ENCODE assay signal across 13 cellular contexts in the genomic region with DNA sequence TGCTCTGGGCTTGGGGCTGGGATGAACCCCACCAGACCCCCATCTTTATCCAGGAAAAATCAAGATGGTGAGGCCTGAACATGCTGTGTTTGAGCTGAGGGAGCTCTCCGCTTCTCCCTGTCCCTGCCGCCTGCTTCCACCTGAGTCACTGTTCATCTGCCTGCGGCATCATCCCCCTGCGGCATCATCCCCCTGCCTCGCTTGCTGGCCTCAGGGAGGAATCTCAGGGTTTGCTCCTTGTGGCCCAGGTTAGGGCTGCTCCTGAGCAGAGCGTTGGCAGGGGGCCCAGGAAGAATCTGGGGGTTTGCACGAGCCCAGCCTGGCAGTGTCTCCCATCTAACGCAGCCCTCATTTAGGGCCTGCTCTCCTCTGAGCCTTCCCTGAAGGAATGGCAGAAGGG. TPM values are rescaled to one million over a fixed set of nuclear protein-coding genes. Genes with fewer than 3 reads are reported as not detected.
DNase-seq lines count a peak whose midpoint lies in the region; ATAC-seq and TF ChIP-seq lines count a peak whose summit lies in the region.
"Had no signal": no experiment of that assay in that cellular context is flagged by ENCODE, and none has a peak within 500 bp of the region (broad histone marks: within the 10 kb centered on the region; RNA-seq: fewer than 3 reads in every experiment).

No MANE protein-coding gene starts in this region.

- H3K4me1 ChIP-seq in right cardiac atrium (ENCODE audit: control insufficient read depth, insufficient read depth, low read length), result no peaks in the 10 kb centered on the region
- H3K4me1 ChIP-seq in osteoblast (ENCODE audit: insufficient read depth, low read length), result no peaks in the 10 kb centered on the region

- TF ChIP-seq CTCF in osteoblast (IDR thresholded peaks at IDR 0.05; ENCODE audit: extremely low read depth, low read depth, low read length), result no peak

- H3K27me3 ChIP-seq in right cardiac atrium (ENCODE audit: control insufficient read depth, insufficient read depth), result no peaks in the 10 kb centered on the region
- H3K27me3 ChIP-seq in osteoblast (ENCODE audit: insufficient read depth, low read length), result no peaks in the 10 kb centered on the region

- no peaks in the 10 kb centered on the region for H3K36me3 ChIP-seq in osteoblast (ENCODE audit: insufficient read depth, low read length)
- H3K36me3 ChIP-seq: HAP-1 had no signal

- H3K79me2 ChIP-seq in osteoblast (ENCODE audit: insufficient read depth, low read length), result no peaks in the 10 kb centered on the region

- H3K9me3 Mint-ChIP-seq in dendritic cell treated with granulocyte-macrophage colony-stimulating factor and Interleukin-4, amounts not matched to agents 40 ng/mL and 50 ng/mL, for 4 days, result no peaks in the 10 kb centered on the region
- no peaks in the 10 kb centered on the region for H3K9me3 Mint-ChIP-seq in activated T-helper 2 cell treated with anti-CD3 and anti-CD28 coated beads, Interferon-gamma antibody, Interleukin-2, Interleukin-4, amounts not matched to agents 10 μg/mL and 5 μg/mL and 100 μg/mL, durations not matched to agents 14 hours and 24 hours and 36 hours
- H3K9me3 Mint-ChIP-seq: CD4-positive, CD25-positive, alpha-beta regulatory T cell had no signal

- H3K27me3 Mint-ChIP-seq in dendritic cell treated with granulocyte-macrophage colony-stimulating factor and Interleukin-4, amounts not matched to agents 40 ng/mL and 50 ng/mL, for 4 days, result peaks cover 20% of the 10 kb centered on the region
- H3K27me3 Mint-ChIP-seq in activated T-helper 2 cell treated with anti-CD3 and anti-CD28 coated beads, Interferon-gamma antibody, Interleukin-2, Interleukin-4, amounts not matched to agents 10 μg/mL and 5 μg/mL and 100 μg/mL, durations not matched to agents 14 hours and 24 hours and 36 hours (ENCODE audit: low read depth), result peaks cover 15% of the 10 kb centered on the region

- peaks cover 36% of the 10 kb centered on the region for H3K4me1 Mint-ChIP-seq in dendritic cell treated with granulocyte-macrophage colony-stimulating factor and Interleukin-4, amounts not matched to agents 40 ng/mL and 50 ng/mL, for 4 days (ENCODE audit: low read depth)
- peaks cover 3% of the 10 kb centered on the region for H3K4me1 Mint-ChIP-seq in activated T-helper 2 cell treated with anti-CD3 and anti-CD28 coated beads, Interferon-gamma antibody, Interleukin-2, Interleukin-4, amounts not matched to agents 10 μg/mL and 5 μg/mL and 100 μg/mL, durations not matched to agents 14 hours and 24 hours and 36 hours (ENCODE audit: low read depth)

- no peak overlapping the region for H3K4me3 Mint-ChIP-seq in dendritic cell treated with granulocyte-macrophage colony-stimulating factor and Interleukin-4, amounts not matched to agents 40 ng/mL and 50 ng/mL, for 4 days
- no peak overlapping the region for H3K4me3 Mint-ChIP-seq in activated T-helper 2 cell treated with anti-CD3 and anti-CD28 coated beads, Interferon-gamma antibody, Interleukin-2, Interleukin-4, amounts not matched to agents 10 μg/mL and 5 μg/mL and 100 μg/mL, durations not matched to agents 14 hours and 24 hours and 36 hours (ENCODE audit: low read depth)

- no peaks in the 10 kb centered on the region for H4K20me1 ChIP-seq in osteoblast (ENCODE audit: insufficient read depth, low read length)

- H3K9me3 ChIP-seq in right cardiac atrium (ENCODE audit: control insufficient read depth, low read length) (no peaks in the 10 kb centered on the region), osteoblast (ENCODE audit: low read depth, low read length) (no peaks in the 10 kb centered on the region)
- H3K9me3 ChIP-seq: HAP-1 had no signal

- intact Hi-C loops in Right ventricle myocardium inferior (cut with DNase I) (no loop called here), right cardiac atrium (cut with DNase I) (no loop called here)
- intact Hi-C loops in dendritic cell treated with granulocyte-macrophage colony-stimulating factor and Interleukin-4, amounts not matched to agents 40 ng/mL and 50 ng/mL, for 4 days (cut with micrococcal nuclease), result loop anchor here (5.0 kb wide), 1 partner anchor 42 kb away; no protein-coding TSS in a partner anchor
- intact Hi-C loops in activated T-helper 2 cell treated with anti-CD3 and anti-CD28 coated beads, Interferon-gamma antibody, Interleukin-2, Interleukin-4, amounts not matched to agents 10 μg/mL and 5 μg/mL and 100 μg/mL, durations not matched to agents 14 hours and 24 hours and 36 hours (cut with micrococcal nuclease), result loop anchor here (10.0 kb wide), 1 partner anchor 50 kb away; no protein-coding TSS in a partner anchor

- no peak overlapping the region for H3K4me2 ChIP-seq in osteoblast (ENCODE audit: insufficient read depth, low read length)

- 67% methylated on average over 8 of the region's 8 CpGs for WGBS in right cardiac atrium

- H3K27ac ChIP-seq in right cardiac atrium (ENCODE audit: low read length), result no peak overlapping the region
- H3K27ac ChIP-seq in osteoblast (ENCODE audit: low read depth, low read length), result no peak overlapping the region
- H3K27ac ChIP-seq: 22Rv1 had no signal

- H3K27ac Mint-ChIP-seq in dendritic cell treated with granulocyte-macrophage colony-stimulating factor and Interleukin-4, amounts not matched to agents 40 ng/mL and 50 ng/mL, for 4 days, result peak overlapping the region; percentile 19
- no peak overlapping the region for H3K27ac Mint-ChIP-seq in activated T-helper 2 cell treated with anti-CD3 and anti-CD28 coated beads, Interferon-gamma antibody, Interleukin-2, Interleukin-4, amounts not matched to agents 10 μg/mL and 5 μg/mL and 100 μg/mL, durations not matched to agents 14 hours and 24 hours and 36 hours
- H3K27ac Mint-ChIP-seq: CD4-positive, CD25-positive, alpha-beta regulatory T cell had no signal

- no peak overlapping the region for H2AFZ ChIP-seq in osteoblast (ENCODE audit: low read length)

- H3K36me3 Mint-ChIP-seq in dendritic cell treated with granulocyte-macrophage colony-stimulating factor and Interleukin-4, amounts not matched to agents 40 ng/mL and 50 ng/mL, for 4 days (ENCODE audit: low read depth), result no peaks in the 10 kb centered on the region
- H3K36me3 Mint-ChIP-seq in activated T-helper 2 cell treated with anti-CD3 and anti-CD28 coated beads, Interferon-gamma antibody, Interleukin-2, Interleukin-4, amounts not matched to agents 10 μg/mL and 5 μg/mL and 100 μg/mL, durations not matched to agents 14 hours and 24 hours and 36 hours (ENCODE audit: low read depth), result no peaks in the 10 kb centered on the region
- H3K36me3 Mint-ChIP-seq: CD4-positive, CD25-positive, alpha-beta regulatory T cell had no signal

- no peak overlapping the region for H3K4me3 ChIP-seq in right cardiac atrium (ENCODE audit: low read length)
- H3K4me3 ChIP-seq in osteoblast (ENCODE audit: insufficient read depth, low read length), result no peak overlapping the region
- H3K4me3 ChIP-seq: HAP-1 had no signal

- peak; percentile 41 for DNase-seq in Right ventricle myocardium inferior (ENCODE audit: missing footprints)
- no peak for DNase-seq in right cardiac atrium
- peak; percentile 18 for DNase-seq in osteoblast (ENCODE audit: insufficient read length, low spot score, missing footprints)
- no peak for DNase-seq in ecto neural progenitor cell (ENCODE audit: low spot score)
- DNase-seq in activated T-helper 2 cell treated with anti-CD3 and anti-CD28 coated beads, Interferon-gamma antibody, Interleukin-2, Interleukin-4, amounts not matched to agents 10 μg/mL and 5 μg/mL and 100 μg/mL, durations not matched to agents 14 hours and 24 hours and 36 hours (ENCODE audit: low spot score), result no peak
- DNase-seq: CD4-positive, CD25-positive, alpha-beta regulatory T cell; GOT3; IMR-90 had no signal

- ATAC-seq in Right ventricle myocardium inferior (no peak), right cardiac atrium (no peak), GM18868 (IDR thresholded peaks at IDR 0.05; ENCODE audit: unreplicated experiment) (no peak)

RNA-seq across cellular contexts. Expression of a gene that starts 11.4 kb away (rescaled TPM):
- total RNA-seq in Right ventricle myocardium inferior (57.2 TPM), right cardiac atrium (10 to 100 TPM; 35.1 to 62.1 (median 51.3) TPM), osteoblast (2.7 and 2.9 TPM in 2 replicates)
- polyA plus RNA-seq in right cardiac atrium, result 29.7 TPM
- total RNA-seq in activated T-helper 2 cell treated with anti-CD3 and anti-CD28 coated beads, Interferon-gamma antibody, Interleukin-2, Interleukin-4, amounts not matched to agents 10 μg/mL and 5 μg/mL and 100 μg/mL, durations not matched to agents 14 hours and 24 hours and 36 hours, result 0.46 and 1.1 TPM in 2 replicates

RNA-seq across cellular contexts. Expression of a gene that starts 35.4 kb away (rescaled TPM):
- total RNA-seq in Right ventricle myocardium inferior, result 0.16 TPM
- under 1 TPM in 3 of 4 donors, not detected in 1; 0.15 to 0.40 (median 0.26) TPM for total RNA-seq in right cardiac atrium
- polyA plus RNA-seq in right cardiac atrium, result 0.20 TPM
- not detected in 2 replicates for total RNA-seq in osteoblast
- total RNA-seq in activated T-helper 2 cell treated with anti-CD3 and anti-CD28 coated beads, Interferon-gamma antibody, Interleukin-2, Interleukin-4, amounts not matched to agents 10 μg/mL and 5 μg/mL and 100 μg/mL, durations not matched to agents 14 hours and 24 hours and 36 hours, result 0.11 and 0.21 TPM in 2 replicates
- total RNA-seq: Daoy, IMR-90 had no signal
- polyA plus RNA-seq: CD4-positive, CD25-positive, alpha-beta regulatory T cell; IMR-90 had no signal

Comparison
In these comparisons a context has a peak if more than half of its experiments do, and no peak if none do; other contexts are left out.
1. DNase-seq: peak in Right ventricle myocardium inferior (single experiment) and osteoblast (single experiment); none in right cardiac atrium (0 of 3), ecto neural progenitor cell (single experiment) and activated T-helper 2 cell treated with anti-CD3 and anti-CD28 coated beads, Interferon-gamma antibody, Interleukin-2, Interleukin-4, amounts not matched to agents 10 μg/mL and 5 μg/mL and 100 μg/mL, durations not matched to agents 14 hours and 24 hours and 36 hours (single experiment).
2. intact Hi-C loops: an anchor here in dendritic cell treated with granulocyte-macrophage colony-stimulating factor and Interleukin-4, amounts not matched to agents 40 ng/mL and 50 ng/mL, for 4 days (5.0 kb wide) and activated T-helper 2 cell treated with anti-CD3 and anti-CD28 coated beads, Interferon-gamma antibody, Interleukin-2, Interleukin-4, amounts not matched to agents 10 μg/mL and 5 μg/mL and 100 μg/mL, durations not matched to agents 14 hours and 24 hours and 36 hours (10.0 kb wide); none called in Right ventricle myocardium inferior and right cardiac atrium.